ENCODE assay signal across 32 cellular contexts in the genomic region with DNA sequence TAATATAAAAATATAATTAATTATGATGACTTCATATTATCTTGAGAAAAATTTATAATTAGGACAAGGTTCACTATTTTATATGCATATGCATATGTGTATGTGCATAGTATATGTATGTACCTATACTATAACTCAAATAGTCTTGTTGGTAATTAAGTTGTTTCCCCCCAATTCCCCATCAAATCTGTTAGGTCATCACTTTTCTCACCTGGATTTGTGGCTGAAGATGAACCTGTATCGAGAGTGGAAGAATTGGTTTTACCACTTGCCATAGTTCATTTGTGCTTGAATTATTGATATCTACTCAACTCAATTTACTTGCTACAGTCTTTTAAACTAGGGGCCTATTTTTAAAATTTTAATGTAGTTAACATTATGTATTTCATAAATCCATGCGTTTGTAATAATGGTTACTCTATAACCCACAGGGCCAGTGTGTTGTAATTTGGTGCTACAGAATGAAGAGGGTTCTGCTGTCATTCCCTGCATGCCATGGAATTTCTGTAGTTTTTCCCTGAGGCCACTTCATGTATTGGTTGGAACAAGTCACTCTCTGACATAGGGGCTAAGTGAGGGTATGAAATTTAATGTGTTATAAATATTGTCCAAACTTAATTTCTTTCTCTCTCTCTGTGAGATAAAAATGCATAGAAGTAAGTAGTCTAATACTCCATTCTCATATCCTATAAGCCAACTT.
"Had no signal": no experiment of that assay in that cellular context is flagged by ENCODE, and none has a peak within 500 bp of the region (broad histone marks: within the 10 kb centered on the region; RNA-seq: fewer than 3 reads in every experiment).

No MANE protein-coding gene starts in this region.

- H3K27me3 ChIP-seq: adrenal gland, body of pancreas, brain microvascular endothelial cell, breast epithelium had no signal

- H3K36me3 ChIP-seq: adrenal gland, brain microvascular endothelial cell, breast epithelium had no signal

- H3K27ac ChIP-seq: adrenal gland, body of pancreas, brain microvascular endothelial cell, breast epithelium, VCaP had no signal

- ATAC-seq: activated CD8-positive, alpha-beta T cell treated with anti-CD3 and anti-CD28 coated beads for 36 hours; activated naive CD4-positive, alpha-beta T cell treated with anti-CD3 and anti-CD28 coated beads, Interleukin-2, amount 50 U/mL, for 72 hours; activated T-cell treated with anti-CD3 and anti-CD28 coated beads, Interleukin-2, amount 50 U/mL, for 4 hours; activated T-cell treated with anti-CD3 and anti-CD28 coated beads, Interleukin-2, amount 50 U/mL, for 72 hours; activated T-helper 17 cell treated with anti-CD3 and anti-CD28 coated beads, Interleukin-2, amount 50 U/mL, for 72 hours; body of pancreas had no signal

- DNase-seq: activated B cell treated with CpG ODN at 0.5 μM for 24 hours; activated CD4-positive, alpha-beta memory T cell treated with anti-CD3 and anti-CD28 coated beads for 36 hours; activated CD4-positive, alpha-beta T cell treated with anti-CD3 and anti-CD28 coated beads for 4 hours; activated CD4-positive, alpha-beta T cell treated with anti-CD3 and anti-CD28 coated beads, Interleukin-2, amount 10 ng/mL, durations not matched to agents 24 days and 14 days; activated CD4-positive, alpha-beta T cell treated with anti-CD3 and anti-CD28 coated beads, Interleukin-2, amount 50 U/mL, for 1 hour; activated CD4-positive, alpha-beta T cell treated with anti-CD3 and anti-CD28 coated beads, Interleukin-2, amount 50 U/mL, for 4 hours; activated CD4-positive, CD25-positive, alpha-beta regulatory T cell treated with anti-CD3 and anti-CD28 coated beads, Interleukin-2, amount 50 U/mL, for 72 hours; activated CD8-positive, alpha-beta memory T cell treated with anti-CD3 and anti-CD28 coated beads, Interleukin-2, amount 50 U/mL, for 4 hours; activated CD8-positive, alpha-beta T cell treated with anti-CD3 and anti-CD28 coated beads for 36 hours; activated effector memory CD4-positive, alpha-beta T cell treated with anti-CD3 and anti-CD28 coated beads, Interleukin-2, amount 50 U/mL, for 16 hours; activated gamma-delta T cell treated with Interleukin-2 at 50 U/mL for 16 hours; activated naive CD4-positive, alpha-beta T cell; activated naive CD4-positive, alpha-beta T cell treated with anti-CD3 and anti-CD28 coated beads for 36 hours; activated naive CD4-positive, alpha-beta T cell treated with anti-CD3 and anti-CD28 coated beads, Interleukin-2, amount 50 U/mL, for 16 hours; activated naive CD8-positive, alpha-beta T cell treated with anti-CD3 and anti-CD28 coated beads for 36 hours; activated T-cell treated with anti-CD3 and anti-CD28 coated beads for 4 hours; activated T-cell treated with anti-CD3 and anti-CD28 coated beads, Interleukin-2, amount 50 U/mL, for 1 hour; activated T-cell treated with anti-CD3 and anti-CD28 coated beads, Interleukin-2, amount 50 U/mL, for 4 hours; activated T-cell treated with anti-CD3 and anti-CD28 coated beads, Interleukin-2, amount 50 U/mL, for 72 hours; adrenal gland; amniotic stem cell; aorta; body of pancreas; brain microvascular endothelial cell; central memory CD4-positive, alpha-beta T cell; T-helper 2 cell; T-helper 9 cell had no signal

- H3K4me3 ChIP-seq: adrenal gland, body of pancreas, breast epithelium had no signal

- H3K9me3 ChIP-seq: adrenal gland, body of pancreas, breast epithelium had no signal

- H3K4me1 ChIP-seq: adrenal gland, body of pancreas, breast epithelium had no signal

- FAIRE-seq: astrocyte had no signal
